Comparison of ENCODE assay signal across 21 cellular contexts in the genomic region with DNA sequence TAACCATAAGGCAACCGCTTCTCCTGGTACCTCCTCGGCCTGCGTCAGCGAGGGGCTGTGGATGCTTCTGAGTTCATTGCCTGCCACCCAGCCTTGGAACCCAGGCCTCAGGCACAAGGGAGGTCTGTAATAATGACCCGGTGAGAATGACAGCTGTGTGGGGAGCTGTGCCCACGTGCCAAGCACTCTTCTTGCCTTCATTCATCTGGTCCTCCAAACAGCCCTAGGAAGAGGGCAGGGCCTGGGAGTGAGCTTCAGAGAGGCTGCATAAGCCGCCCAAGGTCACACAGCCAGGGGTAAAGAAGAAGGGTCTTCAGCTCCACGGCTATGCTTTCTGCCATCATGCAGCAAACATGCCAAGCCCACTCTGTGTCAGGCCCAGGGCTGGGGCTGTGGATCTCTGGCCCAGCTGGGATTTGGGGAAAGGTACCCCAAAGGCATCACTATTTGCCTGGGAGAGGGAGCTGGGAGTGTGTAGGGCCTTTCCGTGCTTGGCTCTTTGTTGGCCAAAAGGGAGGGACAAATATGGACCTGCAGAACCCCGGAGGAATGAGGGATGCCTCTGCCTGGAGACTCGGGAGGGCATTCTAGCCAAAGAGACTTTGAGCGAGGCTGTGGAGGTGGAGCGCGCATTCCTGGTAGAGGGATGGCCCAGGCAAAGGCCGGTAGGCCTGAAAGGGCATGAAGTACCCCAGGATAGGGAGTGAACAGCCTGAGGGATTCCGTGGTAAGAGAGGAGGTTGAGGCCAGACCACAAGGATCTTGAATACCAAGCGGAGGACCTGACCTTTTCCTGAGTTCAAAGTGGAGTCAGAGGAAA. TPM values are rescaled to one million over a fixed set of nuclear protein-coding genes. Genes with fewer than 3 reads are reported as not detected.
DNase-seq lines count a peak whose midpoint lies in the region; ATAC-seq and TF ChIP-seq lines count a peak whose summit lies in the region.
"Had no signal": no experiment of that assay in that cellular context is flagged by ENCODE, and none has a peak within 500 bp of the region (broad histone marks: within the 10 kb centered on the region; RNA-seq: fewer than 3 reads in every experiment).

No MANE protein-coding gene starts in this region.

- no peak for TF ChIP-seq EP300 in esophagus muscularis mucosa (IDR thresholded peaks at IDR 0.05)

- ATAC-seq in natural killer cell (no peak), WTC11 (no peak), GM21390 (IDR thresholded peaks at IDR 0.05; ENCODE audit: unreplicated experiment) (no peak)
- ATAC-seq in natural killer cell treated with Interleukin-12 subunit alpha and Interleukin-12 subunit beta and Interleukin-15 and Interleukin-18, amount 100 ng/mL, for 72 hours: no peak

- H3K4me1 ChIP-seq in esophagus muscularis mucosa: peaks cover 45 to 51% (median 46%) of the 10 kb centered on the region in 4 donors

- WGBS in esophagus muscularis mucosa: 84% methylated on average over 12 of the region's 17 CpGs

- H3K36me3 Mint-ChIP-seq in natural killer cell (no peaks in the 10 kb centered on the region), nephron progenitor cell (ENCODE audit: low read depth) (no peaks in the 10 kb centered on the region), WTC11 (no peaks in the 10 kb centered on the region)
- no peaks in the 10 kb centered on the region for H3K36me3 Mint-ChIP-seq in natural killer cell treated with Interleukin-12 subunit alpha and Interleukin-12 subunit beta and Interleukin-15 and Interleukin-18, amount 100 ng/mL, for 72 hours
- H3K36me3 Mint-ChIP-seq in activated T-helper 1 cell treated with anti-CD3 and anti-CD28 coated beads, Interleukin-12 subunit alpha, Interleukin-12 subunit beta, Interleukin-2, Interleukin-4 antibody, amounts not matched to agents 30 ng/mL and 10 ng/mL and 1 ng/mL, durations not matched to agents 14 hours and 24 hours and 36 hours (ENCODE audit: low read depth): no peaks in the 10 kb centered on the region
- H3K36me3 Mint-ChIP-seq: activated naive CD8-positive, alpha-beta T cell had no signal

- no peaks in the 10 kb centered on the region for H3K9me3 ChIP-seq in esophagus muscularis mucosa
- H3K9me3 ChIP-seq: spleen had no signal

- DNase-seq in natural killer cell: no peak
- no peak for DNase-seq in natural killer cell treated with Interleukin-12 subunit alpha and Interleukin-12 subunit beta and Interleukin-15 and Interleukin-18, amount 100 ng/mL, for 72 hours (ENCODE audit: low spot score)
- no peak for DNase-seq in esophagus muscularis mucosa (ENCODE audit: extremely low spot score)
- no peak for DNase-seq in nephron progenitor cell
- DNase-seq in WTC11 (ENCODE audit: low spot score): no peak
- no peak for DNase-seq in occipital lobe (lab: John Stamatoyannopoulos, UW)
- no peak for DNase-seq in activated T-helper 1 cell treated with anti-CD3 and anti-CD28 coated beads, Interleukin-12 subunit alpha, Interleukin-12 subunit beta, Interleukin-2, Interleukin-4 antibody, amounts not matched to agents 30 ng/mL and 10 ng/mL and 1 ng/mL, durations not matched to agents 14 hours and 24 hours and 36 hours (ENCODE audit: low spot score)
- DNase-seq: activated CD8-positive, alpha-beta memory T cell treated with anti-CD3 and anti-CD28 coated beads, Interleukin-2, amount 50 U/mL, for 4 hours; central memory CD4-positive, alpha-beta T cell; NCI-H1417; NK-92 treated with Interleukin-12 subunit alpha and Interleukin-12 subunit beta, amount 100 ng/mL, for 24 hours; SIG-M5; spleen; stimulated activated naive CD4-positive, alpha-beta T cell treated with Interleukin-2 at 50 U/mL for 16 hours had no signal

- H3K4me3 ChIP-seq in esophagus muscularis mucosa: no peak overlapping the region

- POLR2A ChIA-PET in WTC11 (lab: Charles Lee): no interaction called here

- CTCF ChIA-PET in WTC11 (lab: Charles Lee): interaction anchor here (0.8 to 5.2 kb wide), 10 partner anchors 8 to 163 kb away, joined by 3 to 30 read pairs (median 6); partner anchors contain the start of gene EDN2

- peaks cover 23 to 24% of the 10 kb centered on the region in 2 donors for H3K27me3 Mint-ChIP-seq in natural killer cell (ENCODE audit: low read depth in 2 of 2)
- H3K27me3 Mint-ChIP-seq in natural killer cell treated with Interleukin-12 subunit alpha and Interleukin-12 subunit beta and Interleukin-15 and Interleukin-18, amount 100 ng/mL, for 72 hours: peaks cover 7 to 11% of the 10 kb centered on the region in 2 donors
- peaks cover 9% of the 10 kb centered on the region for H3K27me3 Mint-ChIP-seq in nephron progenitor cell (ENCODE audit: low read depth, poor library complexity)
- H3K27me3 Mint-ChIP-seq in WTC11 (ENCODE audit: low read depth): peaks cover 14% of the 10 kb centered on the region
- peaks cover 7% of the 10 kb centered on the region for H3K27me3 Mint-ChIP-seq in activated T-helper 1 cell treated with anti-CD3 and anti-CD28 coated beads, Interleukin-12 subunit alpha, Interleukin-12 subunit beta, Interleukin-2, Interleukin-4 antibody, amounts not matched to agents 30 ng/mL and 10 ng/mL and 1 ng/mL, durations not matched to agents 14 hours and 24 hours and 36 hours (ENCODE audit: insufficient read depth)

- TF ChIP-seq CTCF in natural killer cell (IDR thresholded peaks at IDR 0.05) (no peak), esophagus muscularis mucosa (IDR thresholded peaks at IDR 0.05) (no peak), nephron progenitor cell (IDR thresholded peaks at IDR 0.05) (no peak), WTC11 (IDR thresholded peaks at IDR 0.05) (no peak)

- TF ChIP-seq POLR2A in esophagus muscularis mucosa (IDR thresholded peaks at IDR 0.05; ENCODE audit: low read depth): no peak

- peaks cover 3 to 4% of the 10 kb centered on the region in 2 donors for H3K4me1 Mint-ChIP-seq in natural killer cell
- H3K4me1 Mint-ChIP-seq in natural killer cell treated with Interleukin-12 subunit alpha and Interleukin-12 subunit beta and Interleukin-15 and Interleukin-18, amount 100 ng/mL, for 72 hours (ENCODE audit: low read depth in 2 of 2): no peaks in the 10 kb centered on the region
- peaks cover 34% of the 10 kb centered on the region for H3K4me1 Mint-ChIP-seq in nephron progenitor cell
- H3K4me1 Mint-ChIP-seq in WTC11: peaks cover 24% of the 10 kb centered on the region
- peaks cover 12% of the 10 kb centered on the region for H3K4me1 Mint-ChIP-seq in activated T-helper 1 cell treated with anti-CD3 and anti-CD28 coated beads, Interleukin-12 subunit alpha, Interleukin-12 subunit beta, Interleukin-2, Interleukin-4 antibody, amounts not matched to agents 30 ng/mL and 10 ng/mL and 1 ng/mL, durations not matched to agents 14 hours and 24 hours and 36 hours (ENCODE audit: low read depth)

- H3K27me3 ChIP-seq in esophagus muscularis mucosa: no peaks in the 10 kb centered on the region

- H3K27ac Mint-ChIP-seq in natural killer cell (no peak overlapping the region), nephron progenitor cell (peak overlapping the region; percentile 83), WTC11 (no peak overlapping the region)
- H3K27ac Mint-ChIP-seq in natural killer cell treated with Interleukin-12 subunit alpha and Interleukin-12 subunit beta and Interleukin-15 and Interleukin-18, amount 100 ng/mL, for 72 hours: no peak overlapping the region
- no peak overlapping the region for H3K27ac Mint-ChIP-seq in activated T-helper 1 cell treated with anti-CD3 and anti-CD28 coated beads, Interleukin-12 subunit alpha, Interleukin-12 subunit beta, Interleukin-2, Interleukin-4 antibody, amounts not matched to agents 30 ng/mL and 10 ng/mL and 1 ng/mL, durations not matched to agents 14 hours and 24 hours and 36 hours
- H3K27ac Mint-ChIP-seq: activated CD4-positive, alpha-beta T cell treated with anti-CD3 and anti-CD28 coated beads for 36 hours; activated naive CD8-positive, alpha-beta T cell had no signal

- H3K4me3 Mint-ChIP-seq in natural killer cell (peak overlapping the region; percentile 17), nephron progenitor cell (peak overlapping the region; percentile 54), WTC11 (no peak overlapping the region)
- H3K4me3 Mint-ChIP-seq in natural killer cell treated with Interleukin-12 subunit alpha and Interleukin-12 subunit beta and Interleukin-15 and Interleukin-18, amount 100 ng/mL, for 72 hours: no peak overlapping the region
- H3K4me3 Mint-ChIP-seq in activated T-helper 1 cell treated with anti-CD3 and anti-CD28 coated beads, Interleukin-12 subunit alpha, Interleukin-12 subunit beta, Interleukin-2, Interleukin-4 antibody, amounts not matched to agents 30 ng/mL and 10 ng/mL and 1 ng/mL, durations not matched to agents 14 hours and 24 hours and 36 hours: no peak overlapping the region
- H3K4me3 Mint-ChIP-seq: activated CD4-positive, alpha-beta T cell treated with anti-CD3 and anti-CD28 coated beads for 36 hours; memory B cell had no signal

- H3K9me3 Mint-ChIP-seq in natural killer cell: no peaks in the 10 kb centered on the region
- H3K9me3 Mint-ChIP-seq in natural killer cell treated with Interleukin-12 subunit alpha and Interleukin-12 subunit beta and Interleukin-15 and Interleukin-18, amount 100 ng/mL, for 72 hours: peaks cover 1% of the 10 kb centered on the region
- no peaks in the 10 kb centered on the region for H3K9me3 Mint-ChIP-seq in nephron progenitor cell
- H3K9me3 Mint-ChIP-seq in WTC11: peaks cover 6% of the 10 kb centered on the region
- no peaks in the 10 kb centered on the region for H3K9me3 Mint-ChIP-seq in activated T-helper 1 cell treated with anti-CD3 and anti-CD28 coated beads, Interleukin-12 subunit alpha, Interleukin-12 subunit beta, Interleukin-2, Interleukin-4 antibody, amounts not matched to agents 30 ng/mL and 10 ng/mL and 1 ng/mL, durations not matched to agents 14 hours and 24 hours and 36 hours
- H3K9me3 Mint-ChIP-seq: endodermal cell had no signal

- intact Hi-C loops in natural killer cell (cut with micrococcal nuclease) (no loop called here), esophagus muscularis mucosa (cut with DNase I) (no loop called here)
- intact Hi-C loops in activated T-helper 1 cell treated with anti-CD3 and anti-CD28 coated beads, Interleukin-12 subunit alpha, Interleukin-12 subunit beta, Interleukin-2, Interleukin-4 antibody, amounts not matched to agents 30 ng/mL and 10 ng/mL and 1 ng/mL, durations not matched to agents 14 hours and 24 hours and 36 hours (cut with micrococcal nuclease): loop anchor here (10.0 kb wide), 1 partner anchor 540 kb away; no protein-coding TSS in a partner anchor

- peak overlapping the region; percentile 90 to 93 (median 90) for H3K27ac ChIP-seq in esophagus muscularis mucosa (replicated peaks in 1 of 4)

- no peaks in the 10 kb centered on the region for H3K36me3 ChIP-seq in esophagus muscularis mucosa
- H3K36me3 ChIP-seq: spleen had no signal

RNA-seq across cellular contexts. Expression of gene EDN2, which starts 10.1 kb away (rescaled TPM):
- total RNA-seq in natural killer cell (under 1 TPM; 0.29 to 0.93 (median 0.64) TPM), esophagus muscularis mucosa (1 to 10 TPM in 1 of 4 donors, under 1 TPM in 1, not detected in 2; 0.40 to 1.2 TPM), WTC11 (2021) (0.33 to 0.39 TPM in 2 of 3 replicates, not detected in the other), occipital lobe (not detected)
- total RNA-seq in natural killer cell treated with Interleukin-12 subunit alpha and Interleukin-12 subunit beta and Interleukin-15 and Interleukin-18, amount 100 ng/mL, for 72 hours: not detected
- total RNA-seq in activated T-helper 1 cell treated with anti-CD3 and anti-CD28 coated beads, Interleukin-12 subunit alpha, Interleukin-12 subunit beta, Interleukin-2, Interleukin-4 antibody, amounts not matched to agents 30 ng/mL and 10 ng/mL and 1 ng/mL, durations not matched to agents 14 hours and 24 hours and 36 hours: not detected in 2 replicates
- total RNA-seq: activated CD4-positive, alpha-beta T cell treated with anti-CD3 and anti-CD28 coated beads for 36 hours; endodermal cell; fibroblast of villous mesenchyme; osteocyte; spleen had no signal

Comparison
In these comparisons a context has a peak if more than half of its experiments do, and no peak if none do; other contexts are left out.
1. H3K4me3 Mint-ChIP-seq: peak in natural killer cell (single experiment) and nephron progenitor cell (single experiment); none in natural killer cell treated with Interleukin-12 subunit alpha and Interleukin-12 subunit beta and Interleukin-15 and Interleukin-18, amount 100 ng/mL, for 72 hours (single experiment), WTC11 (single experiment) and activated T-helper 1 cell treated with anti-CD3 and anti-CD28 coated beads, Interleukin-12 subunit alpha, Interleukin-12 subunit beta, Interleukin-2, Interleukin-4 antibody, amounts not matched to agents 30 ng/mL and 10 ng/mL and 1 ng/mL, durations not matched to agents 14 hours and 24 hours and 36 hours (single experiment).